8 cellular contexts compared by ENCODE assay signal in the genomic region with DNA sequence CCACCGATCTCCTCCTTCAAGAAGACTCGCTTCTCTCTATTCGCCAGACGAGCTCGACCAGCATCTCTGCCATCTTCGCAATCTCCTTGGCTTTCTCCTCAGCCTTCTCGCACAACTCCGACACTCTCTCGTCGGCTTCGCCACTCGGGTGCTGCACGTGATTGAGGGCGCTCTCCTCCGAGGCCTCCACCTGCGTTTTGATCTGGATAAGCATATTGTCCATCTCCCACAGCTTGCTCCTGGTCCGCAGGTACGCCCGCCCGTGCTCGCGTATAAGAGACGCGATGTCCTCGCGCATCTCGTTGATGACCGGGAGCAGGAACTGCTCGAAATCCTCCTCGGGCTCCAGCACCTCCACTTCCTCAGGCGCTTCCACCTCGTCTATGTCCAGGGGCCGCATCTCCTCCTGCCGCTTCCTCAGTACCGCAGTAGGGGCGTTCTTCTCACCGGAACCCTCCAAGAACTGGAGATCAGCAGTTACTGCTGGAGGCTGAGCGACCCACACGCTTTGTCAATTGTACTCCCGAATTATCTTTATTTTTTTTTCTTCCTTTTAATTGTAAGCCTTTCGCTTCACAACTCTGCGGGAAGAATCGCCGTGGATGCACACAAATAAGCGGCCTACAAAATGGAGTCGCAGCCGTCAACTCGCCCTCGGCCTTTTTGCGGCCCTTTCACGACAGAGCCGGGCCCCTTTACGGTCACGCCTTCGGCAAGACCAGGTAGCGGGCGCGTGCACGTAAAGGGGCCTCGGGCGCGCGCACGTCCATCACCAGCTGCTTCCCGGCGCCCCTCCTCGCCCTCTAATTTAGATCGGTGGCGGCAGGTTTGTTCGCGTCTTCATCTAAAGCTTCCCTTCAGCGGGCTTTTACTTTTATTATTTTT. TPM values are rescaled to one million over a fixed set of nuclear protein-coding genes. Genes with fewer than 3 reads are reported as not detected.
A peak's percentile ranks its signal among the peaks of the same experiment; 100 is the strongest.
DNase-seq lines count a peak whose midpoint lies in the region; TF ChIP-seq lines count a peak whose summit lies in the region.

A gene (minus strand): TSS at position 636 of the 885 bp plus-strand sequence. CDS start 236 bp downstream, at position 400.

- peaks cover 14 to 15% of the 10 kb centered on the region in 2 experiments for H3K36me3 ChIP-seq in SK-N-SH (replicated peaks in 1 of 2; ENCODE audit: control insufficient read depth in 1 of 2, insufficient read depth in 2 of 2, low read length in 1 of 2)

- POLR2A ChIA-PET in SK-N-SH (lab: Yijun Ruan, JAX): interaction anchor here (0.6 to 1.5 kb wide), 6 partner anchors 32 to 165 kb away, joined by 3 to 6 read pairs (median 3); a partner anchor contains a TSS

- DNase-seq in GF-D8 (lab: John Stamatoyannopoulos, UW) (peak; percentile 88), HFF-Myc (ENCODE audit: extremely low read depth, low read depth) (peak; percentile 81), NCI-H1048 (lab: John Stamatoyannopoulos, UW) (peak; percentile 87), SK-N-SH (peak; percentile 95), germinal center (ENCODE audit: low spot score) (peak; percentile 95), non-pigmented ciliary epithelial cell (ENCODE audit: low read depth) (peak; percentile 79), substantia nigra (lab: John Stamatoyannopoulos, UW) (peak; percentile 41 to 96 (median 89))
- DNase-seq in activated naive CD4-positive, alpha-beta T cell treated with anti-CD3 and anti-CD28 coated beads, Interleukin-2, amount 50 U/mL, for 16 hours: peak; percentile 98

- CTCF ChIA-PET in SK-N-SH (lab: Yijun Ruan, JAX): interaction anchor here (0.6 to 2.0 kb wide), 8 partner anchors 11 to 372 kb away, joined by 3 to 6 read pairs (median 4); no protein-coding TSS in a partner anchor

- H4K20me1 ChIP-seq in SK-N-SH (ENCODE audit: insufficient read depth): no peaks in the 10 kb centered on the region; the same call in 1 of the 2 replicates

- H3K9me2 ChIP-seq in SK-N-SH: no peaks in the 10 kb centered on the region

- peak within 1 kb of the TSS; percentile 87 for H3K9ac ChIP-seq in SK-N-SH

- TF ChIP-seq CTCF in HFF-Myc (IDR thresholded peaks at IDR 0.05; ENCODE audit: low read depth, low read length, missing control alignments): no peak
- peak; percentile 31 for TF ChIP-seq CTCF in SK-N-SH (IDR thresholded peaks at IDR 0.05)

- H3K4me3 ChIP-seq in HFF-Myc (replicated peaks; ENCODE audit: low read depth, low read length) (peak within 1 kb of the TSS; percentile 78), SK-N-SH (ENCODE audit: low read depth in 2 of 2, low read length in 1 of 2) (peak within 1 kb of the TSS; percentile 91 to 96)

- TF ChIP-seq EP300 in SK-N-SH (IDR thresholded peaks at IDR 0.05; ENCODE audit: borderline replicate concordance in 1 of 2, low read depth in 1 of 2, low read length in 1 of 2): peak in 1 of 2 experiments; percentile 17; a peak in 2 of 4 replicates

- H3F3A ChIP-seq in SK-N-SH (replicated peaks; ENCODE audit: insufficient read depth): peaks cover 6% of the 10 kb centered on the region

- H3K27ac ChIP-seq in SK-N-SH (ENCODE audit: low read depth in 2 of 2, low read length in 1 of 2) (peak within 1 kb of the TSS; percentile 86 to 95), substantia nigra (ENCODE audit: low read depth, low read length, poor library complexity, severe bottlenecking) (peak within 1 kb of the TSS; percentile 81)

- TF ChIP-seq RAD21 in SK-N-SH (IDR thresholded peaks at IDR 0.05; ENCODE audit: low read length): no peak

- H2AFZ ChIP-seq in SK-N-SH (ENCODE audit: low read depth): peak within 1 kb of the TSS; percentile 100

- H3K9me3 ChIP-seq in SK-N-SH: no peaks in the 10 kb centered on the region

- peaks cover 13 to 24% of the 10 kb centered on the region in 2 experiments for H3K4me1 ChIP-seq in SK-N-SH (ENCODE audit: control insufficient read depth in 1 of 2, insufficient read depth in 2 of 2, low read depth in 1 of 2, low read length in 1 of 2)

- 1% methylated on average over 64 of the region's 72 CpGs for WGBS in SK-N-SH (ENCODE audit: low lambda C conversion rate)

- H3K79me2 ChIP-seq in SK-N-SH (ENCODE audit: insufficient read depth): peaks cover 51% of the 10 kb centered on the region

- H3K27me3 ChIP-seq in SK-N-SH (ENCODE audit: insufficient read depth): no peaks in the 10 kb centered on the region

- H3K4me2 ChIP-seq in SK-N-SH: peak within 1 kb of the TSS; percentile 95

TF ChIP-seq in SK-N-SH, 30 proteins besides CTCF, POLR2A, EP300 and RAD21 (continues in another document):
- TF ChIP-seq TCF12 (IDR thresholded peaks at IDR 0.05) (no peak), MXI1 (IDR thresholded peaks at IDR 0.05; ENCODE audit: low read depth, low read length) (peak; percentile 13; the same call in 1 of the 2 replicates), MEF2A (IDR thresholded peaks at IDR 0.05; ENCODE audit: borderline replicate concordance, low read depth) (no peak), FOXM1 (IDR thresholded peaks at IDR 0.05; ENCODE audit: low read depth) (no peak), ELF1 (IDR thresholded peaks at IDR 0.05) (no peak), CHD2 (IDR thresholded peaks at IDR 0.05; ENCODE audit: low read length, partially characterized antibody) (no peak), FOSL2 (IDR thresholded peaks at IDR 0.05; ENCODE audit: borderline replicate concordance, low read depth) (no peak), RCOR1 (IDR thresholded peaks at IDR 0.05; ENCODE audit: low read length) (peak; percentile 19; the same call in 1 of the 2 replicates), NRF1 (IDR thresholded peaks at IDR 0.05; ENCODE audit: low read depth, low read length) (no peak), TEAD4 (IDR thresholded peaks at IDR 0.05; ENCODE audit: borderline replicate concordance, insufficient read depth) (no peak), SMC3 (IDR thresholded peaks at IDR 0.05; ENCODE audit: low read depth, low read length) (no peak), RFX5 (IDR thresholded peaks at IDR 0.05; ENCODE audit: low read length) (no peak)
- TF ChIP-seq, protein P1, sequence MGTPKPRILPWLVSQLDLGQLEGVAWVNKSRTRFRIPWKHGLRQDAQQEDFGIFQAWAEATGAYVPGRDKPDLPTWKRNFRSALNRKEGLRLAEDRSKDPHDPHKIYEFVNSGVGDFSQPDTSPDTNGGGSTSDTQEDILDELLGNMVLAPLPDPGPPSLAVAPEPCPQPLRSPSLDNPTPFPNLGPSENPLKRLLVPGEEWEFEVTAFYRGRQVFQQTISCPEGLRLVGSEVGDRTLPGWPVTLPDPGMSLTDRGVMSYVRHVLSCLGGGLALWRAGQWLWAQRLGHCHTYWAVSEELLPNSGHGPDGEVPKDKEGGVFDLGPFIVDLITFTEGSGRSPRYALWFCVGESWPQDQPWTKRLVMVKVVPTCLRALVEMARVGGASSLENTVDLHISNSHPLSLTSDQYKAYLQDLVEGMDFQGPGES (IDR thresholded peaks at IDR 0.05; ENCODE audit: low read depth, low read length): no peak
- TF ChIP-seq, protein P2, sequence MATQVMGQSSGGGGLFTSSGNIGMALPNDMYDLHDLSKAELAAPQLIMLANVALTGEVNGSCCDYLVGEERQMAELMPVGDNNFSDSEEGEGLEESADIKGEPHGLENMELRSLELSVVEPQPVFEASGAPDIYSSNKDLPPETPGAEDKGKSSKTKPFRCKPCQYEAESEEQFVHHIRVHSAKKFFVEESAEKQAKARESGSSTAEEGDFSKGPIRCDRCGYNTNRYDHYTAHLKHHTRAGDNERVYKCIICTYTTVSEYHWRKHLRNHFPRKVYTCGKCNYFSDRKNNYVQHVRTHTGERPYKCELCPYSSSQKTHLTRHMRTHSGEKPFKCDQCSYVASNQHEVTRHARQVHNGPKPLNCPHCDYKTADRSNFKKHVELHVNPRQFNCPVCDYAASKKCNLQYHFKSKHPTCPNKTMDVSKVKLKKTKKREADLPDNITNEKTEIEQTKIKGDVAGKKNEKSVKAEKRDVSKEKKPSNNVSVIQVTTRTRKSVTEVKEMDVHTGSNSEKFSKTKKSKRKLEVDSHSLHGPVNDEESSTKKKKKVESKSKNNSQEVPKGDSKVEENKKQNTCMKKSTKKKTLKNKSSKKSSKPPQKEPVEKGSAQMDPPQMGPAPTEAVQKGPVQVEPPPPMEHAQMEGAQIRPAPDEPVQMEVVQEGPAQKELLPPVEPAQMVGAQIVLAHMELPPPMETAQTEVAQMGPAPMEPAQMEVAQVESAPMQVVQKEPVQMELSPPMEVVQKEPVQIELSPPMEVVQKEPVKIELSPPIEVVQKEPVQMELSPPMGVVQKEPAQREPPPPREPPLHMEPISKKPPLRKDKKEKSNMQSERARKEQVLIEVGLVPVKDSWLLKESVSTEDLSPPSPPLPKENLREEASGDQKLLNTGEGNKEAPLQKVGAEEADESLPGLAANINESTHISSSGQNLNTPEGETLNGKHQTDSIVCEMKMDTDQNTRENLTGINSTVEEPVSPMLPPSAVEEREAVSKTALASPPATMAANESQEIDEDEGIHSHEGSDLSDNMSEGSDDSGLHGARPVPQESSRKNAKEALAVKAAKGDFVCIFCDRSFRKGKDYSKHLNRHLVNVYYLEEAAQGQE (IDR thresholded peaks at IDR 0.05; ENCODE audit: low read depth, low read length): no peak
- TF ChIP-seq, protein P3, sequence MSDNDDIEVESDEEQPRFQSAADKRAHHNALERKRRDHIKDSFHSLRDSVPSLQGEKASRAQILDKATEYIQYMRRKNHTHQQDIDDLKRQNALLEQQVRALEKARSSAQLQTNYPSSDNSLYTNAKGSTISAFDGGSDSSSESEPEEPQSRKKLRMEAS (IDR thresholded peaks at IDR 0.05; ENCODE audit: low read depth): peak; percentile 60; the same call in 1 of the 2 replicates
- TF ChIP-seq, protein P4, sequence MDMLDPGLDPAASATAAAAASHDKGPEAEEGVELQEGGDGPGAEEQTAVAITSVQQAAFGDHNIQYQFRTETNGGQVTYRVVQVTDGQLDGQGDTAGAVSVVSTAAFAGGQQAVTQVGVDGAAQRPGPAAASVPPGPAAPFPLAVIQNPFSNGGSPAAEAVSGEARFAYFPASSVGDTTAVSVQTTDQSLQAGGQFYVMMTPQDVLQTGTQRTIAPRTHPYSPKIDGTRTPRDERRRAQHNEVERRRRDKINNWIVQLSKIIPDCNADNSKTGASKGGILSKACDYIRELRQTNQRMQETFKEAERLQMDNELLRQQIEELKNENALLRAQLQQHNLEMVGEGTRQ (IDR thresholded peaks at IDR 0.05; ENCODE audit: borderline replicate concordance, low read depth, low read length): no peak
- TF ChIP-seq, protein P5, sequence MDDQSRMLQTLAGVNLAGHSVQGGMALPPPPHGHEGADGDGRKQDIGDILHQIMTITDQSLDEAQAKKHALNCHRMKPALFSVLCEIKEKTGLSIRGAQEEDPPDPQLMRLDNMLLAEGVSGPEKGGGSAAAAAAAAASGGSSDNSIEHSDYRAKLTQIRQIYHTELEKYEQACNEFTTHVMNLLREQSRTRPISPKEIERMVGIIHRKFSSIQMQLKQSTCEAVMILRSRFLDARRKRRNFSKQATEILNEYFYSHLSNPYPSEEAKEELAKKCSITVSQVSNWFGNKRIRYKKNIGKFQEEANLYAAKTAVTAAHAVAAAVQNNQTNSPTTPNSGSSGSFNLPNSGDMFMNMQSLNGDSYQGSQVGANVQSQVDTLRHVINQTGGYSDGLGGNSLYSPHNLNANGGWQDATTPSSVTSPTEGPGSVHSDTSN (IDR thresholded peaks at IDR 0.05): peak; percentile 54

RNA-seq across cellular contexts. Expression of the gene that starts here (rescaled TPM):
- polyA plus RNA-seq in SK-N-SH (2012; rRNA removed): 60.3 and 64.1 TPM in 2 replicates
- 76.3 and 97.1 TPM in 2 replicates for polyA plus RNA-seq in SK-N-SH (2012; cell fraction: cytosol; rRNA removed)
- polyA plus RNA-seq in SK-N-SH (2012; cell fraction: nucleus; rRNA removed): 29.8 and 34.5 TPM in 2 replicates

Comparison
In these comparisons a context has a peak if more than half of its experiments do, and no peak if none do; other contexts are left out.
1. Peak in every context shown above with its lines: DNase-seq, H3K4me3 ChIP-seq and H3K27ac ChIP-seq.